29 cellular contexts compared by ENCODE assay signal in genomic region chr21:16800536-16800935, GRCh38.
"Had no signal": no experiment of that assay in that cellular context is flagged by ENCODE, and none has a peak within 500 bp of the region (broad histone marks: within the 10 kb centered on the region; RNA-seq: fewer than 3 reads in every experiment).

No MANE protein-coding gene starts in this region.

- H3K27ac ChIP-seq: brain microvascular endothelial cell, coronary artery, foreskin keratinocyte, gastrocnemius medialis, heart left ventricle, WERI-Rb-1 had no signal

- H3K27me3 ChIP-seq: brain microvascular endothelial cell, foreskin keratinocyte, gastrocnemius medialis, heart left ventricle had no signal

- H3K4me1 ChIP-seq: foreskin keratinocyte, gastrocnemius medialis, heart left ventricle had no signal

- H3K4me1 Mint-ChIP-seq: activated B cell treated with CpG ODN at 0.5 μM for 24 hours; central memory CD8-positive, alpha-beta T cell; T-helper 17 cell had no signal

- H3K4me3 ChIP-seq: coronary artery, gastrocnemius medialis, heart left ventricle had no signal

- H3K4me3 Mint-ChIP-seq: activated B cell treated with CpG ODN at 0.5 μM for 24 hours; activated CD8-positive, alpha-beta T cell treated with anti-CD3 and anti-CD28 coated beads for 36 hours; activated naive CD8-positive, alpha-beta T cell; activated T-cell treated with anti-CD3 and anti-CD28 coated beads, Interleukin-2, amount 50 U/mL, for 4 hours; central memory CD8-positive, alpha-beta T cell; dendritic cell treated with granulocyte-macrophage colony-stimulating factor and Interleukin-4, amounts not matched to agents 40 ng/mL and 50 ng/mL, for 4 days; T-helper 17 cell; T-helper 2 cell treated with Interferon-gamma antibody and Interleukin-4, amounts not matched to agents 5 μg/mL and 100 μg/mL, for 36 hours had no signal

- H3K27ac Mint-ChIP-seq: activated B cell treated with CpG ODN at 0.5 μM for 24 hours; activated CD8-positive, alpha-beta T cell treated with anti-CD3 and anti-CD28 coated beads for 36 hours; activated naive CD8-positive, alpha-beta T cell; activated T-helper 2 cell treated with anti-CD3 and anti-CD28 coated beads, Interferon-gamma antibody, Interleukin-2, Interleukin-4, amounts not matched to agents 10 μg/mL and 5 μg/mL and 100 μg/mL, durations not matched to agents 14 hours and 24 hours and 36 hours; dendritic cell treated with granulocyte-macrophage colony-stimulating factor and Interleukin-4, amounts not matched to agents 40 ng/mL and 50 ng/mL, for 4 days; T-helper 17 cell; T-helper 2 cell treated with Interferon-gamma antibody and Interleukin-4, amounts not matched to agents 5 μg/mL and 100 μg/mL, for 36 hours had no signal

- DNase-seq: activated B cell treated with CpG ODN at 0.5 μM for 24 hours; activated CD4-positive, alpha-beta T cell treated with anti-CD3 and anti-CD28 coated beads for 48 hours; activated CD4-positive, alpha-beta T cell treated with anti-CD3 and anti-CD28 coated beads, Interleukin-2, amount 50 U/mL, for 1 hour; activated CD4-positive, alpha-beta T cell treated with anti-CD3 and anti-CD28 coated beads, Interleukin-2, amount 50 U/mL, for 48 hours; activated CD8-positive, alpha-beta memory T cell treated with anti-CD3 and anti-CD28 coated beads for 24 hours; activated CD8-positive, alpha-beta T cell treated with anti-CD3 and anti-CD28 coated beads for 36 hours; activated effector memory CD4-positive, alpha-beta T cell treated with anti-CD3 and anti-CD28 coated beads, Interleukin-2, amount 50 U/mL, for 16 hours; activated naive CD4-positive, alpha-beta T cell treated with anti-CD3 and anti-CD28 coated beads, Interleukin-2, amount 50 U/mL, for 16 hours; activated T-cell treated with anti-CD3 and anti-CD28 coated beads, Interleukin-2, amount 50 U/mL, for 4 hours; amniotic stem cell; anterior cingulate cortex; brain microvascular endothelial cell; effector CD8-positive, alpha-beta T cell; foreskin keratinocyte; gastrocnemius medialis; glutamatergic neuron; heart left ventricle; T-helper 1 cell; T-helper 17 cell; T1000; WERI-Rb-1 had no signal

- FAIRE-seq: bronchial epithelial cell, endometrium had no signal

- H3K36me3 ChIP-seq: brain microvascular endothelial cell, gastrocnemius medialis, heart left ventricle, WERI-Rb-1 had no signal

- H3K36me3 Mint-ChIP-seq: activated naive CD8-positive, alpha-beta T cell had no signal

- H3K27me3 Mint-ChIP-seq: activated B cell treated with CpG ODN at 0.5 μM for 24 hours; activated CD8-positive, alpha-beta T cell treated with anti-CD3 and anti-CD28 coated beads for 36 hours; activated naive CD8-positive, alpha-beta T cell; central memory CD8-positive, alpha-beta T cell; dendritic cell treated with granulocyte-macrophage colony-stimulating factor and Interleukin-4, amounts not matched to agents 40 ng/mL and 50 ng/mL, for 4 days; T-helper 17 cell had no signal
